11 cellular contexts compared by ENCODE assay signal in genomic region chr2:162029287-162029901, GRCh38. TPM values are rescaled to one million over a fixed set of nuclear protein-coding genes. Genes with fewer than 3 reads are reported as not detected.
A peak's percentile ranks its signal among the peaks of the same experiment; 100 is the strongest.
DNase-seq lines count a peak whose midpoint lies in the region; ATAC-seq, FAIRE-seq and TF ChIP-seq lines count a peak whose summit lies in the region.
"Had no signal": no experiment of that assay in that cellular context is flagged by ENCODE, and none has a peak within 500 bp of the region (broad histone marks: within the 10 kb centered on the region; RNA-seq: fewer than 3 reads in every experiment).

No MANE protein-coding gene starts in this region.

- H3K9me3 ChIP-seq in skeletal muscle satellite cell (replicated peaks; ENCODE audit: low read length): no peaks in the 10 kb centered on the region

- CTCF ChIA-PET in T-cell (lab: Charles Lee): interaction anchor here (0.5 to 1.2 kb wide), 3 partner anchors 44 to 449 kb away, joined by 3 read pairs; no protein-coding TSS in a partner anchor

- no peak overlapping the region for H3K9ac ChIP-seq in skeletal muscle satellite cell (ENCODE audit: low read depth, low read length)

- no peak for TF ChIP-seq CTCF in D721Med (IDR thresholded peaks at IDR 0.05; ENCODE audit: insufficient read depth, missing control alignments)

- H3K9me3 Mint-ChIP-seq in T-cell: no peaks in the 10 kb centered on the region
- H3K9me3 Mint-ChIP-seq: IgD-negative memory B cell had no signal

- H3K27ac Mint-ChIP-seq in T-cell: peak overlapping the region; percentile 5 to 57
- H3K27ac Mint-ChIP-seq: activated CD8-positive, alpha-beta memory T cell treated with anti-CD3 and anti-CD28 coated beads, Interleukin-2, amount 10 ng/mL, durations not matched to agents 7 days and 5 days; IgD-negative memory B cell had no signal

- ATAC-seq in T-cell (replicated peaks in 1 of 4): peak in 2 of 4 experiments; percentile 16 to 24
- ATAC-seq: activated CD8-positive, alpha-beta memory T cell treated with anti-CD3 and anti-CD28 coated beads, Interleukin-2, amount 10 ng/mL, durations not matched to agents 7 days and 5 days had no signal

- H3K4me3 ChIP-seq in skeletal muscle satellite cell (ENCODE audit: low read length): no peak overlapping the region

- FAIRE-seq in D721Med (lab: Jason Lieb, UNC): no peak
- FAIRE-seq: frontal cortex had no signal

- no peaks in the 10 kb centered on the region for H3K27me3 Mint-ChIP-seq in T-cell
- H3K27me3 Mint-ChIP-seq: activated CD8-positive, alpha-beta memory T cell treated with anti-CD3 and anti-CD28 coated beads, Interleukin-2, amount 10 ng/mL, durations not matched to agents 7 days and 5 days; IgD-negative memory B cell had no signal

- H3K4me3 Mint-ChIP-seq in T-cell: no peak overlapping the region
- H3K4me3 Mint-ChIP-seq: activated CD8-positive, alpha-beta memory T cell treated with anti-CD3 and anti-CD28 coated beads, Interleukin-2, amount 10 ng/mL, durations not matched to agents 7 days and 5 days; IgD-negative memory B cell had no signal

- H3K4me1 ChIP-seq in skeletal muscle satellite cell (ENCODE audit: control insufficient read depth, insufficient read depth, low read length): peaks cover 37% of the 10 kb centered on the region

- H3K36me3 Mint-ChIP-seq in T-cell: peaks cover 69% of the 10 kb centered on the region
- H3K36me3 Mint-ChIP-seq: IgD-negative memory B cell had no signal

- no peaks in the 10 kb centered on the region for H3K27me3 ChIP-seq in skeletal muscle satellite cell (ENCODE audit: control insufficient read depth, insufficient read depth, low read length)

- POLR2A ChIA-PET in T-cell (lab: Charles Lee): no interaction called here

- H3K4me2 ChIP-seq in skeletal muscle satellite cell (ENCODE audit: low read length): peak overlapping the region; percentile 58

- peaks cover 24 to 26% (median 26%) of the 10 kb centered on the region in 3 donors for H3K4me1 Mint-ChIP-seq in T-cell
- H3K4me1 Mint-ChIP-seq: IgD-negative memory B cell had no signal

- no peaks in the 10 kb centered on the region for H3K36me3 ChIP-seq in skeletal muscle satellite cell (ENCODE audit: insufficient read depth, low read length)

- DNase-seq in DMS 273 (lab: John Stamatoyannopoulos, UW; ENCODE audit: unreplicated experiment) (peak; percentile 65), DMS 273 treated with DMSO at 0.1 percent for 48 hours (lab: John Stamatoyannopoulos, UW) (no peak), T-cell (no peak), foreskin melanocyte (peak; percentile 64), NCI-H2227 treated with DMSO at 0.1 percent for 48 hours (lab: John Stamatoyannopoulos, UW) (no peak), D721Med (ENCODE audit: insufficient read length, low spot score) (no peak), NOMO-1 (lab: John Stamatoyannopoulos, UW; ENCODE audit: unreplicated experiment in 2 of 2) (no peak)
- DNase-seq: activated CD8-positive, alpha-beta memory T cell treated with anti-CD3 and anti-CD28 coated beads, Interleukin-2, amount 10 ng/mL, durations not matched to agents 7 days and 5 days had no signal

RNA-seq across cellular contexts. Expression of gene DPP4, which starts 44.6 kb away (rescaled TPM):
- 10 to 100 TPM; 30.1 to 47.7 (median 37.9) TPM for total RNA-seq in T-cell
- 105 and 175 TPM in 2 replicates for total RNA-seq in skeletal muscle satellite cell (2012; rRNA removed)

Comparison
In these comparisons a context has a peak if more than half of its experiments do, and no peak if none do; other contexts are left out.
1. DNase-seq: peak in DMS 273 (single experiment) and foreskin melanocyte (single experiment); none in DMS 273 treated with DMSO at 0.1 percent for 48 hours (single experiment), T-cell (0 of 34), NCI-H2227 treated with DMSO at 0.1 percent for 48 hours (single experiment), D721Med (single experiment) and NOMO-1 (0 of 2).